ENCODE assay signal across 8 cellular contexts in the genomic region with DNA sequence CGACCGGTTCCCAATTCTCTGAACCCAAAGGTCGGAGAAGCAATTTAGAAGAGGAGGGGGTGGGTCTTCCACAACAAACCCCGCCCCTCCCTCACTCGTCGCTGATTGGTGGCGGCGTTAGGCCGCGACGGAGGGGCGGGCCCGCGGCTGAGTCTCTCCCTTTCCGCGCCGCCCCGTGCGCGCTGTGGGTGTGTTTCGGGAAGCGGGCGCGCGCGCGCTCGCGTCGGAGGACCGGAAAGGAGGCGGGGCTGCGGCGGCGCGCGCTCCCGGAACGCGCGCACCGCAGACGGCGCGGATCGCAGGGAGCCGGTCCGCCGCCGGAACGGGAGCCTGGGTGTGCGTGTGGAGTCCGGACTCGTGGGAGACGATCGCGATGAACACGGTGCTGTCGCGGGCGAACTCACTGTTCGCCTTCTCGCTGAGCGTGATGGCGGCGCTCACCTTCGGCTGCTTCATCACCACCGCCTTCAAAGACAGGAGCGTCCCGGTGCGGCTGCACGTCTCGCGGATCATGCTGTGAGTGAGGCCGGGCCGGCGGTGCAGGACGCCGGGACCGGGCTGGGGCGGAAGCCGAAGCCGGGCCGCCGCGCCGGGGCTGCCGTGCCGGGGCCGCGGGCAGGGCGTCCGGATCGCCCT. TPM values are rescaled to one million over a fixed set of nuclear protein-coding genes. Genes with fewer than 3 reads are reported as not detected.
DNase-seq lines count a peak whose midpoint lies in the region; ATAC-seq and TF ChIP-seq lines count a peak whose summit lies in the region.

Gene SPCS3 (plus strand): TSS at position 263 of the 636 bp plus-strand sequence. CDS start 111 bp downstream, at position 374.

- no peaks in the 10 kb centered on the region for H3K36me3 ChIP-seq in BJ (ENCODE audit: control insufficient read depth, insufficient read depth, low read length)

- H3K4me3 ChIP-seq in BJ (ENCODE audit: low read depth, low read length) (peak within 1 kb of the TSS; percentile 99), coronary artery (peak within 1 kb of the TSS; percentile 96)

- POLR2A ChIA-PET in BJ (lab: Charles Lee): no interaction called here

- H3K27ac Mint-ChIP-seq in activated CD4-positive, alpha-beta T cell treated with anti-CD3 and anti-CD28 coated beads, Interleukin-2, amount 10 ng/mL, durations not matched to agents 24 days and 14 days: peak within 1 kb of the TSS; percentile 92

- no peak for TF ChIP-seq CTCF in BJ (IDR thresholded peaks at IDR 0.05; ENCODE audit: insufficient read depth, low read depth, low read length)
- no peak for TF ChIP-seq CTCF in coronary artery (IDR thresholded peaks at IDR 0.05)

- CTCF ChIA-PET in BJ (lab: Yijun Ruan, JAX): interaction anchor here (1.3 to 1.4 kb wide), 2 partner anchors 13 to 15 kb away, joined by 3 read pairs; no protein-coding TSS in a partner anchor

- H3K27me3 ChIP-seq in BJ (ENCODE audit: control insufficient read depth, insufficient read depth, low read length): no peaks in the 10 kb centered on the region

- no peaks in the 10 kb centered on the region for H3K9me3 Mint-ChIP-seq in activated CD4-positive, alpha-beta T cell treated with anti-CD3 and anti-CD28 coated beads, Interleukin-2, amount 10 ng/mL, durations not matched to agents 24 days and 14 days

- peak within 1 kb of the TSS; percentile 94 to 98 for H3K27ac ChIP-seq in coronary artery

- peak; percentile 71 for DNase-seq in BJ (ENCODE audit: low read depth)
- peak; percentile 75 for DNase-seq in NCI-H526 treated with DMSO at 0.1 percent for 48 hours (lab: John Stamatoyannopoulos, UW)
- peak; percentile 99 for DNase-seq in activated CD4-positive, alpha-beta T cell treated with anti-CD3 and anti-CD28 coated beads, Interleukin-2, amount 10 ng/mL, durations not matched to agents 24 days and 14 days
- peak; percentile 96 for DNase-seq in coronary artery (ENCODE audit: low spot score)
- DNase-seq in left colon: peak; percentile 96 to 98
- peak; percentile 92 for DNase-seq in stimulated activated CD4-positive, alpha-beta T cell treated with anti-CD3 and anti-CD28 coated beads, Interleukin-1b, Interleukin-23, amount 100 ng/mL, for 48 hours

- peak within 1 kb of the TSS; percentile 85 for H3K4me3 Mint-ChIP-seq in activated CD4-positive, alpha-beta T cell treated with anti-CD3 and anti-CD28 coated beads, Interleukin-2, amount 10 ng/mL, durations not matched to agents 24 days and 14 days

- intact Hi-C loops in activated CD4-positive, alpha-beta T cell treated with anti-CD3 and anti-CD28 coated beads, Interleukin-2, amount 10 ng/mL, durations not matched to agents 24 days and 14 days (cut with micrococcal nuclease): loop anchor here (1.0 to 5.0 kb wide), 7 partner anchors 21 to 1798 kb away; partner anchors contain the start of genes AGA, HPGD, NEIL3 and SPATA4
- intact Hi-C loops in left colon (cut with DNase I, micrococcal nuclease): no loop called here

- peaks cover 20% of the 10 kb centered on the region for H3K36me3 Mint-ChIP-seq in activated CD4-positive, alpha-beta T cell treated with anti-CD3 and anti-CD28 coated beads, Interleukin-2, amount 10 ng/mL, durations not matched to agents 24 days and 14 days (ENCODE audit: low read depth)

- ATAC-seq in GM19324 (IDR thresholded peaks at IDR 0.05; ENCODE audit: low FRiP score, unreplicated experiment): peak; percentile 93
- peak; percentile 78 for ATAC-seq in HG03469 (IDR thresholded peaks at IDR 0.05; ENCODE audit: unreplicated experiment)
- ATAC-seq in left colon: peak; percentile 97

- H3K4me1 Mint-ChIP-seq in activated CD4-positive, alpha-beta T cell treated with anti-CD3 and anti-CD28 coated beads, Interleukin-2, amount 10 ng/mL, durations not matched to agents 24 days and 14 days: peaks cover 28% of the 10 kb centered on the region

- H3K27me3 Mint-ChIP-seq in activated CD4-positive, alpha-beta T cell treated with anti-CD3 and anti-CD28 coated beads, Interleukin-2, amount 10 ng/mL, durations not matched to agents 24 days and 14 days: no peaks in the 10 kb centered on the region

RNA-seq across cellular contexts. Expression of gene SPCS3, which starts in this region (rescaled TPM):
- 55.3 and 58.9 TPM in 2 replicates for polyA plus RNA-seq in BJ (2011; rRNA removed)
- 20.3 and 27.3 TPM in 2 replicates for polyA minus RNA-seq in BJ (2011; rRNA and poly(A)+ RNA removed)
- total RNA-seq in activated CD4-positive, alpha-beta T cell treated with anti-CD3 and anti-CD28 coated beads, Interleukin-2, amount 10 ng/mL, durations not matched to agents 24 days and 14 days: 186 and 200 TPM in 2 replicates
- total RNA-seq in left colon: 100 to 1,000 TPM in 1 of 2 donors, 10 to 100 TPM in 1; 88.5 to 112 TPM

Comparison
In these comparisons a context has a peak if more than half of its experiments do, and no peak if none do; other contexts are left out.
1. Peak in every context shown above with its lines: DNase-seq, ATAC-seq, H3K4me3 ChIP-seq and H3K27ac ChIP-seq.